ENCODE assay signal across 8 cellular contexts in genomic region chr12:62601765-62602444, GRCh38.
DNase-seq lines count a peak whose midpoint lies in the region; ATAC-seq and TF ChIP-seq lines count a peak whose summit lies in the region.

No MANE protein-coding gene starts in this region.

- no peaks in the 10 kb centered on the region for H3K27me3 Mint-ChIP-seq in activated CD4-positive, alpha-beta T cell treated with anti-CD3 and anti-CD28 coated beads, Interleukin-2, amount 10 ng/mL, durations not matched to agents 7 days and 5 days
- H3K27me3 Mint-ChIP-seq in activated T-helper 17 cell treated with anti-CD3 and anti-CD28 coated beads, Interleukin-2, amount 50 U/mL, for 72 hours, result no peaks in the 10 kb centered on the region

- intact Hi-C loops in thyroid gland (cut with DNase I), result loop anchor here (5.0 kb wide), 1 partner anchor 190 kb away; no protein-coding TSS in a partner anchor

- peak overlapping the region; percentile 99 for H3K27ac Mint-ChIP-seq in activated CD4-positive, alpha-beta T cell treated with anti-CD3 and anti-CD28 coated beads, Interleukin-2, amount 10 ng/mL, durations not matched to agents 7 days and 5 days
- H3K27ac Mint-ChIP-seq in activated T-helper 17 cell treated with anti-CD3 and anti-CD28 coated beads, Interleukin-2, amount 50 U/mL, for 72 hours, result peak overlapping the region; percentile 99

- no peaks in the 10 kb centered on the region for H3K9me3 ChIP-seq in thyroid gland

- DNase-seq in activated CD4-positive, alpha-beta T cell treated with anti-CD3 and anti-CD28 coated beads, Interleukin-2, amount 10 ng/mL, durations not matched to agents 7 days and 5 days, result no peak
- no peak for DNase-seq in activated CD4-positive, alpha-beta T cell treated with anti-CD3 and anti-CD28 coated beads, Interleukin-2, amount 50 U/mL, for 48 hours
- no peak for DNase-seq in thyroid gland
- no peak for DNase-seq in NCI-H1105 treated with DMSO at 0.1 percent for 48 hours (lab: John Stamatoyannopoulos, UW)
- no peak for DNase-seq in KBM-7

- 12 to 17% methylated on average over 10 of the region's 10 CpGs for WGBS in thyroid gland, 2 donors

- H3K4me1 ChIP-seq in thyroid gland, result peaks cover 13 to 24% of the 10 kb centered on the region in 2 donors

- peak overlapping the region; percentile 87 for H3K4me3 Mint-ChIP-seq in activated CD4-positive, alpha-beta T cell treated with anti-CD3 and anti-CD28 coated beads, Interleukin-2, amount 10 ng/mL, durations not matched to agents 7 days and 5 days
- H3K4me3 Mint-ChIP-seq in activated T-helper 17 cell treated with anti-CD3 and anti-CD28 coated beads, Interleukin-2, amount 50 U/mL, for 72 hours, result peak overlapping the region; percentile 96

- POLR2A ChIA-PET in activated CD4-positive, alpha-beta T cell treated with anti-CD3 and anti-CD28 coated beads, Interleukin-2, amount 10 ng/mL, durations not matched to agents 7 days and 5 days (lab: Charles Lee), result interaction anchor here (1.1 kb wide), 1 partner anchor 20 kb away, joined by 3 read pairs; no protein-coding TSS in a partner anchor

- peak overlapping the region; percentile 30 to 91 (median 85) for H3K4me3 ChIP-seq in thyroid gland (replicated peaks in 1 of 3)

- H3K27ac ChIP-seq in layer of hippocampus (ENCODE audit: low read depth, low read length), result peak overlapping the region; percentile 99
- peak overlapping the region; percentile 99 to 100 (median 99) for H3K27ac ChIP-seq in thyroid gland

- H3K4me1 Mint-ChIP-seq in activated CD4-positive, alpha-beta T cell treated with anti-CD3 and anti-CD28 coated beads, Interleukin-2, amount 10 ng/mL, durations not matched to agents 7 days and 5 days, result peaks cover 46% of the 10 kb centered on the region
- H3K4me1 Mint-ChIP-seq in activated T-helper 17 cell treated with anti-CD3 and anti-CD28 coated beads, Interleukin-2, amount 50 U/mL, for 72 hours, result peaks cover 21% of the 10 kb centered on the region

- no peak for ATAC-seq in activated T-helper 17 cell treated with anti-CD3 and anti-CD28 coated beads, Interleukin-2, amount 50 U/mL, for 72 hours (replicated peaks)
- no peak for ATAC-seq in HG02759 (IDR thresholded peaks at IDR 0.05; ENCODE audit: unreplicated experiment)

- in situ Hi-C loops in KBM-7 (cut with MboI; ENCODE audit: low pct_unique_long_range_greater_than_20kb, low sequenced_read_pairs), result no loop called here

- H3K9me3 Mint-ChIP-seq in activated CD4-positive, alpha-beta T cell treated with anti-CD3 and anti-CD28 coated beads, Interleukin-2, amount 10 ng/mL, durations not matched to agents 7 days and 5 days, result no peaks in the 10 kb centered on the region
- no peaks in the 10 kb centered on the region for H3K9me3 Mint-ChIP-seq in activated T-helper 17 cell treated with anti-CD3 and anti-CD28 coated beads, Interleukin-2, amount 50 U/mL, for 72 hours

- no peaks in the 10 kb centered on the region for H3K36me3 ChIP-seq in thyroid gland

- H3K36me3 Mint-ChIP-seq in activated CD4-positive, alpha-beta T cell treated with anti-CD3 and anti-CD28 coated beads, Interleukin-2, amount 10 ng/mL, durations not matched to agents 7 days and 5 days (ENCODE audit: low read depth), result peaks cover 35% of the 10 kb centered on the region
- H3K36me3 Mint-ChIP-seq in activated T-helper 17 cell treated with anti-CD3 and anti-CD28 coated beads, Interleukin-2, amount 50 U/mL, for 72 hours (ENCODE audit: low read depth), result peaks cover 21% of the 10 kb centered on the region

- TF ChIP-seq CTCF in thyroid gland (IDR thresholded peaks at IDR 0.05), result no peak

- CTCF ChIA-PET in activated CD4-positive, alpha-beta T cell treated with anti-CD3 and anti-CD28 coated beads, Interleukin-2, amount 10 ng/mL, durations not matched to agents 7 days and 5 days (lab: Charles Lee), result interaction anchor here (0.7 kb wide), 1 partner anchor 49 kb away, joined by 3 read pairs; no protein-coding TSS in a partner anchor

- no peaks in the 10 kb centered on the region for H3K27me3 ChIP-seq in layer of hippocampus (ENCODE audit: control insufficient read depth, insufficient read depth, low read length)
- no peaks in the 10 kb centered on the region for H3K27me3 ChIP-seq in thyroid gland

- no peak for TF ChIP-seq POLR2A in thyroid gland (IDR thresholded peaks at IDR 0.05)
